ENCODE assay signal across 8 cellular contexts in the genomic region with DNA sequence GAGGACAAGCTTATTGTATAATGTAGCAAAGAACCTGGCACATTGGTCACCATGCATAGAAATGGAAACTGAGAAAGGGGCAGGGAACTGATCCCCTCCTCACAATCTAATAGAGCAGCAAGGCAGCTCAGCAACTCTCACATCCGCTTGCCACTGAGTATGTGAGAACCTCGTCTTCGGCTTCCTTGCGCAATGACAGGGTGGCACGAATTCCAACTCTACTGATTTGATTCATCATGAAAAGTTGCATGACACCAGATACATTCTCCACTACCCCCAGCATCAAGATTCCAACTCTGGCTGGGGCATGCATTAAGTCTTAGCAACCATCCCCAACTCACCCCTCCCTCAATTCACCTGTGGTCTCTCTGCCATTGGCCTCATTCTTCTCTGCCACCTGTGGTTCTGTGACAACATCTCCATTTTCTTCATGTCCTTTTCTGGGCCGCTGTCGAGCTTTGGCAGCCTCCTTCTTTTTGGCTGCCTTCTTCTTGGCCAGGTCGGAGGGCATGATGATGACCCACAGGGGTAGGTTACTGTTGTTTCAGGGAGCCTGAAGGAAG. TPM values are rescaled to one million over a fixed set of nuclear protein-coding genes. Genes with fewer than 3 reads are reported as not detected.
DNase-seq lines count a peak whose midpoint lies in the region; ATAC-seq and TF ChIP-seq lines count a peak whose summit lies in the region.

No MANE protein-coding gene starts in this region.

- in situ Hi-C loops in GM23248 (cut with MboI), result no loop called here
- in situ Hi-C loops in gastrocnemius medialis (cut with MboI; ENCODE audit: low sequenced_read_pairs in 4 of 4), result no loop called here

- H3K27ac ChIP-seq in GM23248 (peak overlapping the region; percentile 61; the same call in 1 of the 2 replicates), SJCRH30 (no peak overlapping the region), gastrocnemius medialis (peak overlapping the region; percentile 83 to 91 (median 85))

- H3K4me1 ChIP-seq in GM23248 (ENCODE audit: insufficient read depth) (peaks cover 25% of the 10 kb centered on the region), SJCRH30 (peaks cover 12% of the 10 kb centered on the region; the same call in 1 of the 2 replicates), gastrocnemius medialis (peaks cover 21 to 24% of the 10 kb centered on the region in 2 donors)

- no peak for ATAC-seq in gastrocnemius medialis
- ATAC-seq in GM18868 (IDR thresholded peaks at IDR 0.05; ENCODE audit: unreplicated experiment), result no peak

- no peak for TF ChIP-seq POLR2A in gastrocnemius medialis (IDR thresholded peaks at IDR 0.05)

- WGBS in GM23248 (ENCODE audit: low coverage in 1 of 2, low lambda C conversion rate in 2 of 2, missing lambda C conversion rate in 2 of 2), 2 experiments, result 54 to 59% methylated on average over 8 of the region's 8 CpGs

- peak overlapping the region; percentile 91 for H3K9ac ChIP-seq in GM23248

- no peaks in the 10 kb centered on the region for H4K20me1 ChIP-seq in GM23248 (ENCODE audit: insufficient read depth)

- peaks cover 17% of the 10 kb centered on the region for H3F3A ChIP-seq in GM23248 (ENCODE audit: insufficient read depth)

- TF ChIP-seq CTCF in fibroblast of pulmonary artery (IDR thresholded peaks at IDR 0.05; ENCODE audit: low read length, missing control alignments) (no peak), gastrocnemius medialis (IDR thresholded peaks at IDR 0.05 in 4 of 5, conservative IDR thresholded peaks at IDR 0.05 in 1 of 5) (no peak)

- H3K36me3 ChIP-seq in GM23248 (ENCODE audit: low read depth) (peaks cover 35% of the 10 kb centered on the region), SJCRH30 (peaks cover 42% of the 10 kb centered on the region), gastrocnemius medialis (peaks cover 0 to 47% of the 10 kb centered on the region in 2 donors)

- peak overlapping the region; percentile 86 for H2AFZ ChIP-seq in GM23248

- no peaks in the 10 kb centered on the region for H3K27me3 ChIP-seq in GM23248 (replicated peaks; ENCODE audit: insufficient read depth)
- no peaks in the 10 kb centered on the region for H3K27me3 ChIP-seq in SJCRH30
- H3K27me3 ChIP-seq in gastrocnemius medialis, result no peaks in the 10 kb centered on the region

- H3K4me3 ChIP-seq in GM23248 (peak overlapping the region; percentile 88), SJCRH30 (peak overlapping the region; percentile 65), fibroblast of pulmonary artery (replicated peaks; ENCODE audit: low read depth, low read length) (peak overlapping the region; percentile 88), gastrocnemius medialis (peak overlapping the region; percentile 70 to 90 (median 82))

- DNase-seq in GM23248 (peak; percentile 51), SJCRH30 (no peak), fibroblast of pulmonary artery (ENCODE audit: low read depth) (no peak), gastrocnemius medialis (no peak), GOT3 (lab: John Stamatoyannopoulos, UW) (no peak), SHP77 (lab: John Stamatoyannopoulos, UW) (no peak)
- DNase-seq in activated effector memory CD4-positive, alpha-beta T cell treated with Interleukin-2 at 50 U/mL for 16 hours, result no peak

- H3K79me2 ChIP-seq in GM23248 (ENCODE audit: insufficient read depth), result peaks cover 32% of the 10 kb centered on the region

- intact Hi-C loops in gastrocnemius medialis (cut with DNase I; ENCODE audit: low total_unique reads), result loop anchor here (2.0 to 5.0 kb wide), 5 partner anchors 21 to 139 kb away; partner anchors contain the start of genes AGAP3, ASB10 and NUB1

- no peaks in the 10 kb centered on the region for H3K9me3 ChIP-seq in GM23248 (ENCODE audit: low read depth)
- no peaks in the 10 kb centered on the region for H3K9me3 ChIP-seq in SJCRH30 (replicated peaks)
- H3K9me3 ChIP-seq in gastrocnemius medialis, result no peaks in the 10 kb centered on the region

- H3K9me2 ChIP-seq in GM23248 (ENCODE audit: insufficient read depth), result no peaks in the 10 kb centered on the region

- H3K4me2 ChIP-seq in GM23248 (ENCODE audit: unreplicated experiment), result peak overlapping the region; percentile 86

RNA-seq across cellular contexts. Expression of gene ABCF2, which starts 1.0 kb away (rescaled TPM):
- 69.7 and 74.9 TPM in 2 replicates for total RNA-seq in GM23248 (2014; rRNA removed; shearing (Covaris generic))
- 40.7 and 40.9 TPM in 2 replicates for polyA plus RNA-seq in GM23248 (2016; fragmentation: Nextera tagmentation; extraction: Ambion mirVana)
- 77.6 and 77.7 TPM in 2 replicates for total RNA-seq in SJCRH30 (2014; rRNA removed; shearing (Covaris generic))
- total RNA-seq in gastrocnemius medialis, result 100 to 1,000 TPM in 1 of 4 donors, 10 to 100 TPM in 3; 73.3 to 119 (median 96.3) TPM

RNA-seq across cellular contexts. Expression of gene CHPF2, which starts 6.3 kb away (rescaled TPM):
- total RNA-seq in GM23248 (2014; rRNA removed; shearing (Covaris generic)), result 120 and 139 TPM in 2 replicates
- 48.0 and 51.3 TPM in 2 replicates for polyA plus RNA-seq in GM23248 (2016; fragmentation: Nextera tagmentation; extraction: Ambion mirVana)
- 27.7 and 28.2 TPM in 2 replicates for total RNA-seq in SJCRH30 (2014; rRNA removed; shearing (Covaris generic))
- 10 to 100 TPM; 11.1 to 16.1 (median 14.1) TPM for total RNA-seq in gastrocnemius medialis

RNA-seq across cellular contexts. Expression of gene H2BK1, which starts 15.7 kb away (rescaled TPM):
- total RNA-seq in GM23248 (2014; rRNA removed; shearing (Covaris generic)), result not detected in 2 replicates
- not detected in 2 replicates for polyA plus RNA-seq in GM23248 (2016; fragmentation: Nextera tagmentation; extraction: Ambion mirVana)
- total RNA-seq in SJCRH30 (2014; rRNA removed; shearing (Covaris generic)), result not detected in 2 replicates
- total RNA-seq in gastrocnemius medialis, result not detected

RNA-seq across cellular contexts. Expression of gene SMARCD3, which starts 22.5 kb away (rescaled TPM):
- 32.2 and 34.0 TPM in 2 replicates for total RNA-seq in GM23248 (2014; rRNA removed; shearing (Covaris generic))
- polyA plus RNA-seq in GM23248 (2016; fragmentation: Nextera tagmentation; extraction: Ambion mirVana), result 19.8 and 22.4 TPM in 2 replicates
- total RNA-seq in SJCRH30 (2014; rRNA removed; shearing (Covaris generic)), result 91.8 and 106 TPM in 2 replicates
- 100 to 1,000 TPM in 1 of 4 donors, 10 to 100 TPM in 3; 41.8 to 103 (median 75.4) TPM for total RNA-seq in gastrocnemius medialis

RNA-seq across cellular contexts. Expression of gene ASB10, which starts 39.0 kb away (rescaled TPM):
- not detected in 2 replicates for total RNA-seq in GM23248 (2014; rRNA removed; shearing (Covaris generic))
- not detected in 2 replicates for polyA plus RNA-seq in GM23248 (2016; fragmentation: Nextera tagmentation; extraction: Ambion mirVana)
- total RNA-seq in SJCRH30 (2014; rRNA removed; shearing (Covaris generic)), result not detected in 2 replicates
- 10 to 100 TPM; 17.1 to 24.8 (median 21.6) TPM for total RNA-seq in gastrocnemius medialis
